Comparison of ENCODE assay signal across 11 cellular contexts in the genomic region with DNA sequence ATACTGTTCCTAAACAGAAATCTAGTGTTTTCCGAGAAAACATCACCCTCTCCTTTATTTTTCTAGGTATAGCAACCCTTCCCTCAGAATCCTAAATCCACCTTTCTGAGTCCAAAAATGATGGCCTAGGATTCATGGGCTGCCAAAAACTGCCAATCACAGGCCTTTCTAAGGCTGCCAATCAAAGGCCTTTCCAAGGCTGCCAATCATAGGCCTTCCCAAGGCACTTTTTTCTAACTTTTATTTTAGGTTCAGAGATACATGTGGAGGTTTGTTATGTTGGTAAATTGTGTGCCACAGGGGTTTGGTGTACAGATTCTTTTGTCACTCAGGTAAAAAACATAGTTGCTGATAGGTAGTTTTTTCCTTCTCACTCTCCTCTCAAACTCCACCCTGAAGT.
"Had no signal": no experiment of that assay in that cellular context is flagged by ENCODE, and none has a peak within 500 bp of the region (broad histone marks: within the 10 kb centered on the region; RNA-seq: fewer than 3 reads in every experiment).

No MANE protein-coding gene starts in this region.

- H3K36me3 ChIP-seq: HAP-1 had no signal

- H3K4me3 ChIP-seq: GM23248, GM23338, HAP-1 had no signal

- ATAC-seq: GM23338, HCT116 had no signal

- H3K9ac ChIP-seq: GM23248 had no signal

- DNase-seq: GM23248, GOT3, H7, H9, HCEC 1CT, HFFc6 had no signal

- H3K27ac ChIP-seq: GM23248 had no signal

- FAIRE-seq: H1, H54 had no signal

- H2AFZ ChIP-seq: GM23248, GM23338 had no signal

- H3K4me2 ChIP-seq: GM23338 had no signal

- H3K9me3 ChIP-seq: HAP-1 had no signal
